8 cellular contexts compared by ENCODE assay signal in the genomic region with DNA sequence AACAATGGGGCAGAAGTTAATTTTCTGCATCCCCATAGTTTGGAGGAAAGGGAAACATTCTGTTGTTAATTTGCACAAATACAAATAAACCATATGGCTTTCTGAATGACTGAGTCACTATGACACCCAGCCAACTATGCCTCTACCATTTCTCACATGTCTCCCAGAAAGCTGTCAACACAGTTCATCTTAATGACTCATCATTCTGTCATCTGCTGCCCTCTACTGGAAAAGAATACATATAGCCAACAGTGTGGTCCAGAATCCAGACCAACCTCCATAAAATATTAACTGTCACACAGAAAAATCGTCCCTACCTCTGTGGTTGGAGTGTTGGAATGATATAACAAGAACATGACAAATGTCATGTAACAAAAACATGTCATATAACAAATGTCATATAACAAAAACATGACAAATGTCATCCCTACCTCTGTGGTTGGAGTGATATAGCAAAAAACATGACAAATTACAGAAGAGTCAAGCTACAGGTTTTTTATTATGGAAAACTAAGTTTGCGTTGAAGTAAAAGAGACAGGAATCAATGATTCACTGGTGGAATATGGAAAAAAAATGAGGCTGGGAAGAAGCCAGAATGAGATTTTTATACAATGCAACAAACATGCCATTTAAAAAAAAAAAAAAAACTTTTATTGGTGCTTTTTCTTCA. TPM values are rescaled to one million over a fixed set of nuclear protein-coding genes. Genes with fewer than 3 reads are reported as not detected.
DNase-seq lines count a peak whose midpoint lies in the region; ATAC-seq, FAIRE-seq and TF ChIP-seq lines count a peak whose summit lies in the region.

No MANE protein-coding gene starts in this region.

- H3K79me2 ChIP-seq in HCT116 (ENCODE audit: insufficient read depth, low read length), result no peaks in the 10 kb centered on the region
- H3K79me2 ChIP-seq in OCI-LY3 (ENCODE audit: low read length), result no peaks in the 10 kb centered on the region

- RAD21 ChIA-PET in HCT116 (lab: Charles Lee; ENCODE audit: low non-redundant PET in 1 of 2, low total read pairs in 2 of 2, uncharacterized antibody in 2 of 2, unreplicated experiment in 2 of 2), result interaction anchor here in 1 of 2 experiments (1.2 to 1.3 kb wide), 2 partner anchors 81 to 83 kb away, joined by 3 read pairs; no protein-coding TSS in a partner anchor

- H3K9ac ChIP-seq in HCT116 (ENCODE audit: low read length) (no peak overlapping the region), OCI-LY3 (ENCODE audit: low read length) (no peak overlapping the region)

- H3K27ac ChIP-seq in HCT116 (ENCODE audit: low read depth, low read length), result no peak overlapping the region
- no peak overlapping the region for H3K27ac ChIP-seq in OCI-LY3 (ENCODE audit: low read length)
- H3K27ac ChIP-seq in tibial artery, result no peak overlapping the region

- H3K9me3 ChIP-seq in HCT116 (ENCODE audit: control insufficient read depth in 1 of 2, insufficient read depth in 1 of 2, low read depth in 1 of 2, low read length in 2 of 2) (no peaks in the 10 kb centered on the region), OCI-LY3 (ENCODE audit: insufficient read depth, low read length) (no peaks in the 10 kb centered on the region), tibial artery (no peaks in the 10 kb centered on the region)

- no peaks in the 10 kb centered on the region for H3K36me3 ChIP-seq in HCT116 (ENCODE audit: control insufficient read depth in 1 of 2, insufficient read depth in 2 of 2, low read length in 2 of 2)
- no peaks in the 10 kb centered on the region for H3K36me3 ChIP-seq in OCI-LY3 (replicated peaks; ENCODE audit: low read depth, low read length)
- no peaks in the 10 kb centered on the region for H3K36me3 ChIP-seq in bronchial epithelial cell (ENCODE audit: control insufficient read depth, insufficient read depth, low read length)
- H3K36me3 ChIP-seq in tibial artery, result no peaks in the 10 kb centered on the region

- H3K27me3 ChIP-seq in HCT116 (ENCODE audit: insufficient read depth, low read length) (no peaks in the 10 kb centered on the region), OCI-LY3 (ENCODE audit: low read depth, low read length) (no peaks in the 10 kb centered on the region), bronchial epithelial cell (ENCODE audit: control insufficient read depth, insufficient read depth, low read length) (no peaks in the 10 kb centered on the region), tibial artery (no peaks in the 10 kb centered on the region)

- H3K4me1 ChIP-seq in HCT116 (ENCODE audit: control insufficient read depth in 1 of 2, insufficient read depth in 2 of 2, low read length in 2 of 2), result peaks cover 0 to 6% of the 10 kb centered on the region in 2 experiments; a peak in 2 of 4 replicates
- peaks cover 3% of the 10 kb centered on the region for H3K4me1 ChIP-seq in OCI-LY3 (ENCODE audit: low read length)
- peaks cover 0 to 4% (median 0%) of the 10 kb centered on the region in 4 donors for H3K4me1 ChIP-seq in tibial artery

- intact Hi-C loops in HCT116 (cut with micrococcal nuclease), result loop anchor here (1.0 to 10.0 kb wide), 4 partner anchors 82 to 563 kb away; no protein-coding TSS in a partner anchor
- intact Hi-C loops in left colon (cut with DNase I, micrococcal nuclease), result loop anchor here (5.0 to 10.0 kb wide), 4 partner anchors 79 to 629 kb away; a partner anchor contains a TSS
- intact Hi-C loops in tibial artery (cut with DNase I; ENCODE audit: low total_unique reads), result loop anchor here (10.0 kb wide), 1 partner anchor 569 kb away; no protein-coding TSS in a partner anchor

- POLR2A ChIA-PET in HCT116 (lab: Charles Lee), result no interaction called here

- H3K4me3 ChIP-seq in GM12865 (ENCODE audit: low read depth, low read length) (no peak overlapping the region), HCT116 (replicated peaks in 1 of 2; ENCODE audit: low read depth in 1 of 2, low read length in 2 of 2) (no peak overlapping the region), OCI-LY3 (ENCODE audit: low read length) (no peak overlapping the region), bronchial epithelial cell (ENCODE audit: low read depth, low read length) (no peak overlapping the region), tibial artery (no peak overlapping the region)

- peak; percentile 80 for ATAC-seq in HCT116
- ATAC-seq in left colon, result peak; percentile 52

- no peaks in the 10 kb centered on the region for H3K9me2 ChIP-seq in HCT116 (ENCODE audit: insufficient read depth)

- CTCF ChIA-PET in HCT116 (lab: Charles Lee), result interaction anchor here (0.7 to 3.1 kb wide), 9 partner anchors 10 to 563 kb away, joined by 3 to 24 read pairs (median 5); no protein-coding TSS in a partner anchor

- DNase-seq in AG08396 (ENCODE audit: low spot score) (peak; percentile 78), GM12865 (ENCODE audit: low read depth) (peak; percentile 75), HCT116 (ENCODE audit: low read depth, low spot score) (peak; percentile 66), Kasumi-1 (lab: John Stamatoyannopoulos, UW) (peak; percentile 84 to 86), bronchial epithelial cell (ENCODE audit: low read depth) (peak; percentile 92), left colon (no peak), tibial artery (no peak)

- H2AFZ ChIP-seq in HCT116 (ENCODE audit: low read depth, low read length, poor library complexity, severe bottlenecking), result peak overlapping the region; percentile 13
- H2AFZ ChIP-seq in OCI-LY3 (ENCODE audit: low read depth, low read length), result no peak overlapping the region

- TF ChIP-seq CTCF in GM12865 (IDR thresholded peaks at IDR 0.05; ENCODE audit: insufficient read depth, low read depth, low read length, missing control alignments), result peak; percentile 67
- peak; percentile 65 to 83 (median 80) for TF ChIP-seq CTCF in HCT116 (IDR thresholded peaks at IDR 0.05 in 2 of 3, conservative IDR thresholded peaks at IDR 0.05 in 1 of 3; ENCODE audit: borderline replicate concordance in 1 of 3, insufficient read depth in 1 of 3, low read depth in 2 of 3, low read length in 2 of 3)
- peak; percentile 90 for TF ChIP-seq CTCF in OCI-LY3 (IDR thresholded peaks at IDR 0.05; ENCODE audit: low read depth, low read length)
- TF ChIP-seq CTCF in bronchial epithelial cell (IDR thresholded peaks at IDR 0.05; ENCODE audit: insufficient read depth, low read length, severe bottlenecking), result peak; percentile 54
- TF ChIP-seq CTCF in tibial artery (IDR thresholded peaks at IDR 0.05), result peak; percentile 49 to 59

- H3K4me2 ChIP-seq in HCT116 (ENCODE audit: low read length) (no peak overlapping the region), OCI-LY3 (ENCODE audit: low read length) (no peak overlapping the region)

- peak; percentile 90 for TF ChIP-seq RAD21 in HCT116 (IDR thresholded peaks at IDR 0.05; ENCODE audit: low read depth)

- H4K20me1 ChIP-seq in HCT116 (ENCODE audit: insufficient read depth) (no peaks in the 10 kb centered on the region), OCI-LY3 (ENCODE audit: insufficient read depth, low read length) (no peaks in the 10 kb centered on the region)

- TF ChIP-seq POLR2A in HCT116 (IDR thresholded peaks at IDR 0.05; ENCODE audit: borderline replicate concordance, extremely low read depth, insufficient read depth, insufficient read length), result no peak

- BruUV-seq in HCT116 (replicated peaks; lab: Mats Ljungman, UMichigan), result no TSS peak

- no peak for FAIRE-seq in bronchial epithelial cell (lab: Jason Lieb, UNC)

TF ChIP-seq in HCT116, 20 proteins besides CTCF, POLR2A, EP300 and RAD21:
- TF ChIP-seq CBX3 (IDR thresholded peaks at IDR 0.05; ENCODE audit: low read depth), result peak; percentile 67; the same call in 1 of the 2 replicates
- TF ChIP-seq, protein P1, sequence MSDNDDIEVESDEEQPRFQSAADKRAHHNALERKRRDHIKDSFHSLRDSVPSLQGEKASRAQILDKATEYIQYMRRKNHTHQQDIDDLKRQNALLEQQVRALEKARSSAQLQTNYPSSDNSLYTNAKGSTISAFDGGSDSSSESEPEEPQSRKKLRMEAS (IDR thresholded peaks at IDR 0.05), result peak; percentile 62
- TF ChIP-seq ELF1 (IDR thresholded peaks at IDR 0.05; ENCODE audit: borderline replicate concordance, low read depth), result no peak
- TF ChIP-seq, protein P2, sequence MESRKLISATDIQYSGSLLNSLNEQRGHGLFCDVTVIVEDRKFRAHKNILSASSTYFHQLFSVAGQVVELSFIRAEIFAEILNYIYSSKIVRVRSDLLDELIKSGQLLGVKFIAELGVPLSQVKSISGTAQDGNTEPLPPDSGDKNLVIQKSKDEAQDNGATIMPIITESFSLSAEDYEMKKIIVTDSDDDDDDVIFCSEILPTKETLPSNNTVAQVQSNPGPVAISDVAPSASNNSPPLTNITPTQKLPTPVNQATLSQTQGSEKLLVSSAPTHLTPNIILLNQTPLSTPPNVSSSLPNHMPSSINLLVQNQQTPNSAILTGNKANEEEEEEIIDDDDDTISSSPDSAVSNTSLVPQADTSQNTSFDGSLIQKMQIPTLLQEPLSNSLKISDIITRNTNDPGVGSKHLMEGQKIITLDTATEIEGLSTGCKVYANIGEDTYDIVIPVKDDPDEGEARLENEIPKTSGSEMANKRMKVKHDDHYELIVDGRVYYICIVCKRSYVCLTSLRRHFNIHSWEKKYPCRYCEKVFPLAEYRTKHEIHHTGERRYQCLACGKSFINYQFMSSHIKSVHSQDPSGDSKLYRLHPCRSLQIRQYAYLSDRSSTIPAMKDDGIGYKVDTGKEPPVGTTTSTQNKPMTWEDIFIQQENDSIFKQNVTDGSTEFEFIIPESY (IDR thresholded peaks at IDR 0.05; ENCODE audit: extremely low read depth, insufficient replicate concordance, low read length), result no peak
- TF ChIP-seq POLR2AphosphoS5 (IDR thresholded peaks at IDR 0.05; ENCODE audit: low read depth, low read length), result peak; percentile 19; the same call in 1 of the 2 replicates
- TF ChIP-seq, protein P3, sequence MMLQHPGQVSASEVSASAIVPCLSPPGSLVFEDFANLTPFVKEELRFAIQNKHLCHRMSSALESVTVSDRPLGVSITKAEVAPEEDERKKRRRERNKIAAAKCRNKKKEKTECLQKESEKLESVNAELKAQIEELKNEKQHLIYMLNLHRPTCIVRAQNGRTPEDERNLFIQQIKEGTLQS (IDR thresholded peaks at IDR 0.05), result no peak
- TF ChIP-seq JUND (IDR thresholded peaks at IDR 0.05), result peak; percentile 62
- peak; percentile 69 for TF ChIP-seq FOSL1 (IDR thresholded peaks at IDR 0.05; ENCODE audit: low read depth)
- TF ChIP-seq YY1 (IDR thresholded peaks at IDR 0.05; ENCODE audit: extremely low read depth, insufficient replicate concordance, low read depth, low read length), result peak; percentile 26

RNA-seq across cellular contexts. Expression of a gene that starts 47.7 kb away (rescaled TPM):
- total RNA-seq in HCT116 (2021; ENCODE audit: unreplicated experiment), result 28.9 TPM
- polyA plus RNA-seq in HCT116 (2012), result 26.7 and 27.8 TPM in 2 replicates
- 21.3 and 28.5 TPM in 2 replicates for total RNA-seq in bronchial epithelial cell
- 10 to 100 TPM; 18.5 to 31.2 TPM for total RNA-seq in left colon

Comparison
In these comparisons a context has a peak if more than half of its experiments do, and no peak if none do; other contexts are left out.
1. DNase-seq: peak in AG08396 (single experiment), GM12865 (single experiment), HCT116 (single experiment), Kasumi-1 (2 of 2) and bronchial epithelial cell (single experiment); none in left colon (0 of 2) and tibial artery (0 of 2).
2. Peak in every context shown above with its lines, with median percentiles within 50 percentile points of each other: CTCF ChIP-seq.